Comparison of ENCODE assay signal across 13 cellular contexts in genomic region chr13:60111726-60112125, GRCh38. TPM values are rescaled to one million over a fixed set of nuclear protein-coding genes. Genes with fewer than 3 reads are reported as not detected.
DNase-seq lines count a peak whose midpoint lies in the region; ATAC-seq and TF ChIP-seq lines count a peak whose summit lies in the region.
"Had no signal": no experiment of that assay in that cellular context is flagged by ENCODE, and none has a peak within 500 bp of the region (broad histone marks: within the 10 kb centered on the region; RNA-seq: fewer than 3 reads in every experiment).

No MANE protein-coding gene starts in this region.

- ATAC-seq in IMR-90 (ENCODE audit: low read depth), result peak; percentile 40; the same call in 1 of the 2 replicates

- H2AK5ac ChIP-seq in IMR-90 (ENCODE audit: low read depth, low read length), result no peak overlapping the region

- H3K79me1 ChIP-seq in IMR-90 (ENCODE audit: low read depth in 1 of 2, low read length in 2 of 2), result peaks cover 32 to 35% of the 10 kb centered on the region in 2 experiments

- POLR2A ChIA-PET in IMR-90 (lab: Charles Lee; ENCODE audit: unreplicated experiment), result interaction anchor here (0.6 kb wide), 1 partner anchor 23 kb away, joined by 5 read pairs; no protein-coding TSS in a partner anchor

- H3K9me3 ChIP-seq in IMR-90 (ENCODE audit: control insufficient read depth, insufficient read depth, low read length) (peaks cover 9% of the 10 kb centered on the region), osteoblast (ENCODE audit: low read depth, low read length) (peaks cover 4% of the 10 kb centered on the region), Karpas-422 (ENCODE audit: low read length) (peaks cover 4% of the 10 kb centered on the region; the same call in 1 of the 2 replicates)

- no peak overlapping the region for H2AK9ac ChIP-seq in IMR-90 (replicated peaks; ENCODE audit: low read depth, low read length, poor library complexity)

- TF ChIP-seq POLR2A in IMR-90 (IDR thresholded peaks at IDR 0.05; ENCODE audit: low read depth, low read length), result no peak

- H3K9me2 ChIP-seq in Karpas-422 (replicated peaks; ENCODE audit: insufficient read depth, low read length), result no peaks in the 10 kb centered on the region

- H3K56ac ChIP-seq in IMR-90 (ENCODE audit: extremely low read depth, insufficient read depth, low read length), result no peak overlapping the region; the same call in 1 of the 2 replicates

- peaks cover 6% of the 10 kb centered on the region for H3K4me1 ChIP-seq in IMR-90 (ENCODE audit: control insufficient read depth, insufficient read depth, low read length)
- H3K4me1 ChIP-seq in osteoblast (ENCODE audit: insufficient read depth, low read length), result peaks cover 26% of the 10 kb centered on the region
- no peaks in the 10 kb centered on the region for H3K4me1 ChIP-seq in Karpas-422 (ENCODE audit: low read length)
- H3K4me1 ChIP-seq: Caco-2 had no signal

- H2AFZ ChIP-seq in IMR-90 (replicated peaks; ENCODE audit: low read length, poor library complexity) (no peak overlapping the region), osteoblast (ENCODE audit: low read length) (no peak overlapping the region), Karpas-422 (ENCODE audit: low read length) (no peak overlapping the region)

- H3K4me2 ChIP-seq in IMR-90 (ENCODE audit: low read depth, low read length) (peak overlapping the region; percentile 50; the same call in 1 of the 2 replicates), osteoblast (ENCODE audit: insufficient read depth, low read length) (peak overlapping the region; percentile 55), Karpas-422 (ENCODE audit: low read depth, low read length, poor library complexity, severe bottlenecking) (no peak overlapping the region)

- no peak overlapping the region for H3K4me3 ChIP-seq in IMR-90 (ENCODE audit: insufficient read depth, low read depth, low read length)
- H3K4me3 ChIP-seq in choroid plexus epithelial cell (ENCODE audit: low read depth, low read length), result no peak overlapping the region
- H3K4me3 ChIP-seq in osteoblast (ENCODE audit: insufficient read depth, low read length), result peak overlapping the region; percentile 9
- no peak overlapping the region for H3K4me3 ChIP-seq in Karpas-422 (ENCODE audit: low read length)

- H3K9ac ChIP-seq in IMR-90 (ENCODE audit: low read depth, low read length) (no peak overlapping the region), Karpas-422 (ENCODE audit: low read length) (no peak overlapping the region)

- no peak for TF ChIP-seq RAD21 in IMR-90 (IDR thresholded peaks at IDR 0.05; ENCODE audit: low read length)

- H3K27ac ChIP-seq in IMR-90 (ENCODE audit: insufficient read depth, low read length) (peak overlapping the region; percentile 71; the same call in 1 of the 2 replicates), osteoblast (ENCODE audit: low read depth, low read length) (peak overlapping the region; percentile 67), Karpas-422 (ENCODE audit: low read length) (no peak overlapping the region)

- in situ Hi-C loops in IMR-90 (cut with MboI; ENCODE audit: low sequenced_read_pairs), result no loop called here

- H3K18ac ChIP-seq in IMR-90 (ENCODE audit: low read depth, low read length), result peak overlapping the region; percentile 69; the same call in 1 of the 2 replicates

- 0 out of 2 replicates have a peak overlapping the region, but pooled peaks have one; percentile 14 for H3K4ac ChIP-seq in IMR-90 (ENCODE audit: low read depth, low read length)

- H4K8ac ChIP-seq in IMR-90 (ENCODE audit: low read depth in 2 of 2, low read length in 2 of 2), result peak overlapping the region in 1 of 2 experiments; percentile 69; a peak in 1 of 4 replicates

- no peak overlapping the region for H2BK15ac ChIP-seq in IMR-90 (ENCODE audit: low read depth, low read length)

- DNase-seq in EH (ENCODE audit: low read depth) (peak; percentile 67), IMR-90 (peak; percentile 43), choroid plexus epithelial cell (ENCODE audit: low read depth) (peak; percentile 33), osteoblast (ENCODE audit: insufficient read length, low spot score, missing footprints) (no peak), Karpas-422 (no peak), GM19238 (ENCODE audit: insufficient read length, low spot score) (no peak), NCI-H524 treated with DMSO at 0.1 percent for 48 hours (lab: John Stamatoyannopoulos, UW) (no peak)
- DNase-seq: Caco-2; CD4-positive, CD25-positive, alpha-beta regulatory T cell; DMS153; NCI-H345; NCI-H69; SHP77 had no signal

- no TSS peak for BruUV-seq in IMR-90 (replicated peaks; lab: Mats Ljungman, UMichigan)

- 0 out of 2 replicates have a peak overlapping the region, but pooled peaks have one; percentile 3 for H3K14ac ChIP-seq in IMR-90 (replicated peaks; ENCODE audit: low read depth, low read length)

- H3K36me3 ChIP-seq in IMR-90 (ENCODE audit: control insufficient read depth, insufficient read depth, low read length) (no peaks in the 10 kb centered on the region; the same call in 1 of the 2 replicates), osteoblast (ENCODE audit: insufficient read depth, low read length) (peaks cover 24% of the 10 kb centered on the region), Karpas-422 (ENCODE audit: insufficient read depth, low read length) (peaks cover 20% of the 10 kb centered on the region)

- dilution Hi-C loops in IMR-90 (cut with HindIII; ENCODE audit: low sequenced_read_pairs, unreplicated experiment), result no loop called here

- no peak overlapping the region for H4K91ac ChIP-seq in IMR-90 (ENCODE audit: insufficient read depth, low read depth, low read length)

- no peak for TF ChIP-seq CTCF in IMR-90 (conservative IDR thresholded peaks at IDR 0.05; ENCODE audit: low read depth, low read length)
- TF ChIP-seq CTCF in choroid plexus epithelial cell (conservative IDR thresholded peaks at IDR 0.05; ENCODE audit: low read depth, low read length), result no peak
- TF ChIP-seq CTCF in osteoblast (IDR thresholded peaks at IDR 0.05; ENCODE audit: extremely low read depth, low read depth, low read length), result no peak

- H3K27me3 ChIP-seq in IMR-90 (ENCODE audit: control insufficient read depth, insufficient read depth, low read length), result no peaks in the 10 kb centered on the region
- no peaks in the 10 kb centered on the region for H3K27me3 ChIP-seq in osteoblast (ENCODE audit: insufficient read depth, low read length)
- H3K27me3 ChIP-seq in Karpas-422 (ENCODE audit: low read length), result no peaks in the 10 kb centered on the region

- no peaks in the 10 kb centered on the region for H4K20me1 ChIP-seq in IMR-90 (ENCODE audit: insufficient read depth, low read length)
- no peaks in the 10 kb centered on the region for H4K20me1 ChIP-seq in osteoblast (ENCODE audit: insufficient read depth, low read length)
- no peaks in the 10 kb centered on the region for H4K20me1 ChIP-seq in Karpas-422 (ENCODE audit: insufficient read depth, low read depth, low read length)

- H3K79me2 ChIP-seq in osteoblast (ENCODE audit: insufficient read depth, low read length), result peaks cover 65% of the 10 kb centered on the region
- H3K79me2 ChIP-seq in Karpas-422 (ENCODE audit: low read length), result peaks cover 65% of the 10 kb centered on the region

- peak overlapping the region; percentile 22; the same call in 1 of the 2 replicates for H4K5ac ChIP-seq in IMR-90 (ENCODE audit: low read depth, low read length)

- H3K23ac ChIP-seq in IMR-90 (ENCODE audit: low read depth, low read length), result no peak overlapping the region

- intact Hi-C loops in IMR-90 (cut with micrococcal nuclease), result no loop called here

- no peaks in the 10 kb centered on the region for H3K9me1 ChIP-seq in IMR-90 (ENCODE audit: insufficient read depth, low read length)

- peak overlapping the region; percentile 42; the same call in 1 of the 2 replicates for H2BK120ac ChIP-seq in IMR-90 (ENCODE audit: low read depth, low read length)

- peak overlapping the region; percentile 91 for H2BK5ac ChIP-seq in IMR-90 (ENCODE audit: low read depth, low read length, poor library complexity, severe bottlenecking)

- WGBS in IMR-90 (ENCODE audit: extremely low coverage in 2 of 2, insufficient read length in 1 of 2), 2 experiments, result no CpG with 5 or more reads among the region's 3 CpGs

- CTCF ChIA-PET in IMR-90 (lab: Yijun Ruan, JAX), result no interaction called here

- 0 out of 2 replicates have a peak overlapping the region, but pooled peaks have one; percentile 2 for H2BK20ac ChIP-seq in IMR-90 (ENCODE audit: low read depth, low read length)

TF ChIP-seq in IMR-90, 13 proteins besides CTCF, POLR2A, EP300 and RAD21 (continues in another document):
- TF ChIP-seq ELK1 (IDR thresholded peaks at IDR 0.05; ENCODE audit: borderline replicate concordance, low read depth, low read length), result no peak
- no peak for TF ChIP-seq MAZ (IDR thresholded peaks at IDR 0.05; ENCODE audit: borderline replicate concordance, low read depth, low read length)
- TF ChIP-seq FOS (IDR thresholded peaks at IDR 0.05; ENCODE audit: low read depth, low read length), result no peak
- no peak for TF ChIP-seq CEBPB (IDR thresholded peaks at IDR 0.05; ENCODE audit: low read depth, low read length)
- TF ChIP-seq MAFK (IDR thresholded peaks at IDR 0.05; ENCODE audit: low read depth, low read length), result no peak
- no peak for TF ChIP-seq SMC3 (IDR thresholded peaks at IDR 0.05; ENCODE audit: low read depth, low read length)
- no peak for TF ChIP-seq MXI1 (IDR thresholded peaks at IDR 0.05; ENCODE audit: borderline replicate concordance, low read depth, low read length)
- no peak for TF ChIP-seq USF2 (IDR thresholded peaks at IDR 0.05; ENCODE audit: low read depth, low read length)

RNA-seq across cellular contexts. Expression of gene DIAPH3, which starts 52.0 kb away (rescaled TPM):
- total RNA-seq in IMR-90 (2012; rRNA removed) (9.3 and 16.1 TPM in 2 replicates), osteoblast (8.3 TPM in 2 replicates)
- polyA plus RNA-seq in IMR-90 (2012; rRNA removed), result 8.5 and 8.9 TPM in 2 replicates
- polyA plus RNA-seq in IMR-90 (2012; cell fraction: cytosol; rRNA removed), result 1.3 and 1.5 TPM in 2 replicates
- 1.0 and 5.1 TPM in 2 replicates for polyA plus RNA-seq in IMR-90 (2012; cell fraction: nucleus; rRNA removed; ENCODE audit: low replicate concordance)
- total RNA-seq in Karpas-422 (2014; rRNA removed; shearing (Covaris generic); ENCODE audit: low replicate concordance), result 8.1 and 10.0 TPM in 2 replicates

Comparison
In these comparisons a context has a peak if more than half of its experiments do, and no peak if none do; other contexts are left out.
1. DNase-seq: peak in EH (single experiment), IMR-90 (single experiment) and choroid plexus epithelial cell (single experiment); none in osteoblast (single experiment), Karpas-422 (single experiment), GM19238 (single experiment) and NCI-H524 treated with DMSO at 0.1 percent for 48 hours (single experiment).